16 cellular contexts compared by ENCODE assay signal in genomic region chr10:70331160-70331485, GRCh38. TPM values are rescaled to one million over a fixed set of nuclear protein-coding genes. Genes with fewer than 3 reads are reported as not detected.
DNase-seq lines count a peak whose midpoint lies in the region; ATAC-seq and TF ChIP-seq lines count a peak whose summit lies in the region.
"Had no signal": no experiment of that assay in that cellular context is flagged by ENCODE, and none has a peak within 500 bp of the region (broad histone marks: within the 10 kb centered on the region; RNA-seq: fewer than 3 reads in every experiment).

No MANE protein-coding gene starts in this region.

- DNase-seq in activated CD4-positive, alpha-beta T cell treated with anti-CD3 and anti-CD28 coated beads, Interleukin-2, amount 10 ng/mL, durations not matched to agents 7 days and 5 days = no peak
- no peak for DNase-seq in activated CD4-positive, alpha-beta T cell treated with anti-CD3 and anti-CD28 coated beads for 4 hours
- no peak for DNase-seq in OCI-LY7 (ENCODE audit: low spot score)
- no peak for DNase-seq in naive B cell
- no peak for DNase-seq in NCI-H345 treated with DMSO at 0.1 percent for 48 hours (lab: John Stamatoyannopoulos, UW; ENCODE audit: unreplicated experiment)
- DNase-seq in UCSD-AML1 (lab: John Stamatoyannopoulos, UW; ENCODE audit: unreplicated experiment) = no peak
- DNase-seq: activated gamma-delta T cell treated with Interleukin-2 at 50 U/mL for 16 hours; activated naive CD8-positive, alpha-beta T cell treated with anti-CD3 and anti-CD28 coated beads, Interleukin-2, amount 50 U/mL, for 24 hours; H9; NCI-H1930; NCI-H526 treated with DMSO at 0.1 percent for 48 hours; nephron progenitor cell had no signal

- H3K27me3 Mint-ChIP-seq in activated CD4-positive, alpha-beta T cell treated with anti-CD3 and anti-CD28 coated beads, Interleukin-2, amount 10 ng/mL, durations not matched to agents 7 days and 5 days = no peaks in the 10 kb centered on the region
- peaks cover 59 to 90% (median 79%) of the 10 kb centered on the region in 3 donors for H3K27me3 Mint-ChIP-seq in naive B cell
- H3K27me3 Mint-ChIP-seq in activated T-helper 17 cell treated with anti-CD3 and anti-CD28 coated beads, Interleukin-2, amount 50 U/mL, for 72 hours = no peaks in the 10 kb centered on the region
- H3K27me3 Mint-ChIP-seq: activated naive CD8-positive, alpha-beta T cell treated with anti-CD3 and anti-CD28 coated beads, Interleukin-2, amount 50 U/mL, for 24 hours had no signal

- H3K9me2 ChIP-seq in OCI-LY7 (ENCODE audit: insufficient read depth, low read length) = no peaks in the 10 kb centered on the region

- no peak for ATAC-seq in naive B cell (ENCODE audit: low read depth in 2 of 2)
- no peak for ATAC-seq in activated T-helper 17 cell treated with anti-CD3 and anti-CD28 coated beads, Interleukin-2, amount 50 U/mL, for 72 hours (replicated peaks)
- ATAC-seq: activated naive CD8-positive, alpha-beta T cell treated with anti-CD3 and anti-CD28 coated beads, Interleukin-2, amount 50 U/mL, for 24 hours had no signal

- H2AFZ ChIP-seq in OCI-LY7 (ENCODE audit: low read length) = no peak overlapping the region; the same call in 1 of the 2 replicates
- H2AFZ ChIP-seq: hepatocyte had no signal

- no peak overlapping the region for H3K4me3 ChIP-seq in BLaER1 treated with 17β-estradiol and CSF1 and Interleukin-3, amounts not matched to agents 10 nM and 100 nM
- H3K4me3 ChIP-seq in OCI-LY7 (ENCODE audit: low read depth, low read length, poor library complexity, severe bottlenecking) = peak overlapping the region; percentile 48
- H3K4me3 ChIP-seq: hepatocyte had no signal

- TF ChIP-seq CTCF in OCI-LY7 (conservative IDR thresholded peaks at IDR 0.05; ENCODE audit: low read length) = no peak

- peak overlapping the region; percentile 37 for H3K27ac Mint-ChIP-seq in activated CD4-positive, alpha-beta T cell treated with anti-CD3 and anti-CD28 coated beads, Interleukin-2, amount 10 ng/mL, durations not matched to agents 7 days and 5 days
- peak overlapping the region in 4 of 6 donors; percentile 27 to 65 (median 54) for H3K27ac Mint-ChIP-seq in naive B cell
- H3K27ac Mint-ChIP-seq in activated T-helper 17 cell treated with anti-CD3 and anti-CD28 coated beads, Interleukin-2, amount 50 U/mL, for 72 hours = no peak overlapping the region

- H3K4me2 ChIP-seq in BLaER1 treated with 17β-estradiol and CSF1 and Interleukin-3, amounts not matched to agents 10 nM and 100 nM = peak overlapping the region; percentile 63 to 93 (median 86)
- peak overlapping the region; percentile 90 for H3K4me2 ChIP-seq in OCI-LY7 (ENCODE audit: low read length)
- H3K4me2 ChIP-seq: hepatocyte had no signal

- no peaks in the 10 kb centered on the region for H3K79me2 ChIP-seq in OCI-LY7 (ENCODE audit: insufficient read depth, low read depth, low read length)
- H3K79me2 ChIP-seq: hepatocyte had no signal

- no peak overlapping the region for H3K27ac ChIP-seq in BLaER1 treated with 17β-estradiol and CSF1 and Interleukin-3, amounts not matched to agents 10 nM and 100 nM
- H3K27ac ChIP-seq in OCI-LY7 (ENCODE audit: low read depth, low read length, poor library complexity, severe bottlenecking) = peak overlapping the region; percentile 71
- H3K27ac ChIP-seq: hepatocyte, HL-60 had no signal

- H3K9me3 ChIP-seq in BLaER1 treated with 17β-estradiol and CSF1 and Interleukin-3, amounts not matched to agents 10 nM and 100 nM (replicated peaks in 1 of 11) = peaks cover 10 to 21% (median 12%) of the 10 kb centered on the region in 11 experiments; a peak in 19 of 22 replicates
- peaks cover 7% of the 10 kb centered on the region; the same call in 1 of the 2 replicates for H3K9me3 ChIP-seq in OCI-LY7 (ENCODE audit: low read length)

- H3K9me3 Mint-ChIP-seq in activated CD4-positive, alpha-beta T cell treated with anti-CD3 and anti-CD28 coated beads, Interleukin-2, amount 10 ng/mL, durations not matched to agents 7 days and 5 days = peaks cover 12% of the 10 kb centered on the region
- peaks cover 0 to 3% (median 0%) of the 10 kb centered on the region in 7 donors for H3K9me3 Mint-ChIP-seq in naive B cell
- H3K9me3 Mint-ChIP-seq in activated T-helper 17 cell treated with anti-CD3 and anti-CD28 coated beads, Interleukin-2, amount 50 U/mL, for 72 hours = no peaks in the 10 kb centered on the region
- H3K9me3 Mint-ChIP-seq: activated naive CD8-positive, alpha-beta T cell treated with anti-CD3 and anti-CD28 coated beads, Interleukin-2, amount 50 U/mL, for 24 hours; H9 had no signal

- peaks cover 11 to 98% (median 83%) of the 10 kb centered on the region in 11 experiments; a peak in 21 of 22 replicates for H4K20me1 ChIP-seq in BLaER1 treated with 17β-estradiol and CSF1 and Interleukin-3, amounts not matched to agents 10 nM and 100 nM
- H4K20me1 ChIP-seq in OCI-LY7 (ENCODE audit: insufficient read depth, low read length) = no peaks in the 10 kb centered on the region

- peaks cover 32 to 97% (median 74%) of the 10 kb centered on the region in 11 experiments for H3K27me3 ChIP-seq in BLaER1 treated with 17β-estradiol and CSF1 and Interleukin-3, amounts not matched to agents 10 nM and 100 nM
- H3K27me3 ChIP-seq: hepatocyte had no signal

- peaks cover 22% of the 10 kb centered on the region for H3K4me1 Mint-ChIP-seq in activated CD4-positive, alpha-beta T cell treated with anti-CD3 and anti-CD28 coated beads, Interleukin-2, amount 10 ng/mL, durations not matched to agents 7 days and 5 days
- H3K4me1 Mint-ChIP-seq in naive B cell = peaks cover 32 to 35% (median 33%) of the 10 kb centered on the region in 3 donors
- peaks cover 19% of the 10 kb centered on the region for H3K4me1 Mint-ChIP-seq in activated T-helper 17 cell treated with anti-CD3 and anti-CD28 coated beads, Interleukin-2, amount 50 U/mL, for 72 hours

- H3K9ac ChIP-seq in BLaER1 treated with 17β-estradiol and CSF1 and Interleukin-3, amounts not matched to agents 10 nM and 100 nM = no peak overlapping the region

- H3K36me3 Mint-ChIP-seq in activated CD4-positive, alpha-beta T cell treated with anti-CD3 and anti-CD28 coated beads, Interleukin-2, amount 10 ng/mL, durations not matched to agents 7 days and 5 days (ENCODE audit: low read depth) = peaks cover 9% of the 10 kb centered on the region
- H3K36me3 Mint-ChIP-seq in naive B cell = no peaks in the 10 kb centered on the region
- no peaks in the 10 kb centered on the region for H3K36me3 Mint-ChIP-seq in activated T-helper 17 cell treated with anti-CD3 and anti-CD28 coated beads, Interleukin-2, amount 50 U/mL, for 72 hours (ENCODE audit: low read depth)

- no TSS peak for BruUV-seq in OCI-LY7 (replicated peaks; lab: Mats Ljungman, UMichigan)

- H3K4me3 Mint-ChIP-seq in activated CD4-positive, alpha-beta T cell treated with anti-CD3 and anti-CD28 coated beads, Interleukin-2, amount 10 ng/mL, durations not matched to agents 7 days and 5 days = no peak overlapping the region
- peak overlapping the region in 2 of 8 donors; percentile 37 to 63 for H3K4me3 Mint-ChIP-seq in naive B cell
- no peak overlapping the region for H3K4me3 Mint-ChIP-seq in activated T-helper 17 cell treated with anti-CD3 and anti-CD28 coated beads, Interleukin-2, amount 50 U/mL, for 72 hours
- H3K4me3 Mint-ChIP-seq: activated naive CD8-positive, alpha-beta T cell treated with anti-CD3 and anti-CD28 coated beads, Interleukin-2, amount 50 U/mL, for 24 hours; H9; nephron progenitor cell had no signal

- POLR2A ChIA-PET in activated CD4-positive, alpha-beta T cell treated with anti-CD3 and anti-CD28 coated beads, Interleukin-2, amount 10 ng/mL, durations not matched to agents 7 days and 5 days (lab: Charles Lee) = no interaction called here
- POLR2A ChIA-PET in OCI-LY7 (lab: Charles Lee) = interaction anchor here (0.8 kb wide), 1 partner anchor 60 kb away, joined by 3 read pairs; no protein-coding TSS in a partner anchor

- H3K36me3 ChIP-seq in BLaER1 treated with 17β-estradiol and CSF1 and Interleukin-3, amounts not matched to agents 10 nM and 100 nM = peaks cover 0 to 5% (median 0%) of the 10 kb centered on the region in 11 experiments; a peak in 2 of 22 replicates
- peaks cover 10% of the 10 kb centered on the region for H3K36me3 ChIP-seq in OCI-LY7 (ENCODE audit: insufficient read depth, low read length)

- intact Hi-C loops in OCI-LY7 (cut with micrococcal nuclease; ENCODE audit: unreplicated experiment) = loop anchor here (1.0 kb wide), 2 partner anchors 58 to 66 kb away; no protein-coding TSS in a partner anchor

- H3K4me1 ChIP-seq in BLaER1 treated with 17β-estradiol and CSF1 and Interleukin-3, amounts not matched to agents 10 nM and 100 nM = peaks cover 26 to 56% (median 47%) of the 10 kb centered on the region in 10 experiments
- H3K4me1 ChIP-seq in OCI-LY7 (ENCODE audit: insufficient read depth, low read length, poor library complexity, severe bottlenecking) = peaks cover 65% of the 10 kb centered on the region

- CTCF ChIA-PET in activated CD4-positive, alpha-beta T cell treated with anti-CD3 and anti-CD28 coated beads, Interleukin-2, amount 10 ng/mL, durations not matched to agents 7 days and 5 days (lab: Charles Lee) = no interaction called here
- CTCF ChIA-PET in OCI-LY7 (lab: Charles Lee; ENCODE audit: unreplicated experiment) = interaction anchor here (0.6 to 1.1 kb wide), 2 partner anchors 58 to 83 kb away, joined by 3 read pairs; no protein-coding TSS in a partner anchor

RNA-seq across cellular contexts. Expression of gene NPFFR1, which starts 47.3 kb away (rescaled TPM):
- not detected for total RNA-seq in activated CD4-positive, alpha-beta T cell treated with anti-CD3 and anti-CD28 coated beads, Interleukin-2, amount 10 ng/mL, durations not matched to agents 7 days and 5 days
- not detected in 2 replicates for total RNA-seq in OCI-LY7 (2014; rRNA removed; shearing (Covaris generic))
- total RNA-seq in OCI-LY7 (2022) = not detected in 2 replicates
- polyA plus RNA-seq in naive B cell (ENCODE audit: low read depth in 6 of 6) = not detected
- total RNA-seq in activated T-helper 17 cell treated with anti-CD3 and anti-CD28 coated beads, Interleukin-2, amount 50 U/mL, for 72 hours = not detected
- total RNA-seq: H9, hepatocyte had no signal
- polyA plus RNA-seq: hepatocyte had no signal

RNA-seq across cellular contexts. Expression of gene LRRC20, which starts 51.3 kb away (rescaled TPM):
- 10 to 100 TPM; 13.2 to 14.9 TPM for total RNA-seq in activated CD4-positive, alpha-beta T cell treated with anti-CD3 and anti-CD28 coated beads, Interleukin-2, amount 10 ng/mL, durations not matched to agents 7 days and 5 days
- total RNA-seq in OCI-LY7 (2014; rRNA removed; shearing (Covaris generic)) = 5.8 and 6.1 TPM in 2 replicates
- total RNA-seq in OCI-LY7 (2022) = 12.2 and 12.8 TPM in 2 replicates
- polyA plus RNA-seq in naive B cell (ENCODE audit: low read depth in 6 of 6) = under 1 TPM in 2 of 6 donors, not detected in 4; 0.22 to 0.23 TPM
- total RNA-seq in activated T-helper 17 cell treated with anti-CD3 and anti-CD28 coated beads, Interleukin-2, amount 50 U/mL, for 72 hours = 10 to 100 TPM in 1 of 2 donors, 1 to 10 TPM in 1; 4.9 to 10.7 TPM
